Comparison of ENCODE assay signal across 17 cellular contexts in genomic region chr20:31475472-31476312, GRCh38. TPM values are rescaled to one million over a fixed set of nuclear protein-coding genes. Genes with fewer than 3 reads are reported as not detected.
A peak's percentile ranks its signal among the peaks of the same experiment; 100 is the strongest.
DNase-seq lines count a peak whose midpoint lies in the region; ATAC-seq and TF ChIP-seq lines count a peak whose summit lies in the region.
"Had no signal": no experiment of that assay in that cellular context is flagged by ENCODE, and none has a peak within 500 bp of the region (broad histone marks: within the 10 kb centered on the region; RNA-seq: fewer than 3 reads in every experiment).

No MANE protein-coding gene starts in this region.

- intact Hi-C loops in Calu3 (cut with micrococcal nuclease; ENCODE audit: unreplicated experiment), result no loop called here
- intact Hi-C loops in ascending aorta (cut with DNase I), result loop anchor here (1.0 kb wide), 1 partner anchor 22 kb away; no protein-coding TSS in a partner anchor
- intact Hi-C loops in sigmoid colon (cut with DNase I), result no loop called here

- H3K36me3 ChIP-seq in ascending aorta (no peaks in the 10 kb centered on the region), sigmoid colon (no peaks in the 10 kb centered on the region)
- H3K36me3 ChIP-seq: BLaER1 had no signal

- H3K9me3 ChIP-seq in ascending aorta (no peaks in the 10 kb centered on the region), sigmoid colon (no peaks in the 10 kb centered on the region)

- no TSS peak for BruUV-seq in Calu3 (replicated peaks; lab: Mats Ljungman, UMichigan)

- H3K9me3 Mint-ChIP-seq in Calu3 (ENCODE audit: low read depth, unreplicated experiment), result no peaks in the 10 kb centered on the region
- no peaks in the 10 kb centered on the region for H3K9me3 Mint-ChIP-seq in osteocyte (ENCODE audit: unreplicated experiment)
- H3K9me3 Mint-ChIP-seq: activated CD4-positive, alpha-beta memory T cell treated with anti-CD3 and anti-CD28 coated beads, Interleukin-2, amount 10 ng/mL, durations not matched to agents 7 days and 5 days; natural killer cell treated with Interleukin-12 subunit alpha and Interleukin-12 subunit beta and Interleukin-15 and Interleukin-18, amount 100 ng/mL, for 72 hours had no signal

- no peak for TF ChIP-seq CTCF in Calu3 (IDR thresholded peaks at IDR 0.05; ENCODE audit: unreplicated experiment)
- no peak for TF ChIP-seq CTCF in ascending aorta (IDR thresholded peaks at IDR 0.05)
- TF ChIP-seq CTCF in sigmoid colon (IDR thresholded peaks at IDR 0.05), result no peak
- no peak for TF ChIP-seq CTCF in osteocyte (IDR thresholded peaks at IDR 0.05)

- H3K4me1 Mint-ChIP-seq in Calu3 (ENCODE audit: low read depth, unreplicated experiment) (no peaks in the 10 kb centered on the region), osteocyte (ENCODE audit: unreplicated experiment) (no peaks in the 10 kb centered on the region)
- H3K4me1 Mint-ChIP-seq: activated CD4-positive, alpha-beta memory T cell treated with anti-CD3 and anti-CD28 coated beads, Interleukin-2, amount 10 ng/mL, durations not matched to agents 7 days and 5 days had no signal

- H3K27ac Mint-ChIP-seq in Calu3 (ENCODE audit: unreplicated experiment) (no peak overlapping the region), osteocyte (ENCODE audit: unreplicated experiment) (no peak overlapping the region)
- H3K27ac Mint-ChIP-seq: activated CD4-positive, alpha-beta memory T cell treated with anti-CD3 and anti-CD28 coated beads, Interleukin-2, amount 10 ng/mL, durations not matched to agents 7 days and 5 days; IgD-negative memory B cell; natural killer cell treated with Interleukin-12 subunit alpha and Interleukin-12 subunit beta and Interleukin-15 and Interleukin-18, amount 100 ng/mL, for 72 hours had no signal

- no peaks in the 10 kb centered on the region for H3K36me3 Mint-ChIP-seq in Calu3 (ENCODE audit: insufficient read depth, unreplicated experiment)
- no peaks in the 10 kb centered on the region for H3K36me3 Mint-ChIP-seq in osteocyte (ENCODE audit: unreplicated experiment)
- H3K36me3 Mint-ChIP-seq: natural killer cell treated with Interleukin-12 subunit alpha and Interleukin-12 subunit beta and Interleukin-15 and Interleukin-18, amount 100 ng/mL, for 72 hours had no signal

- H3K27me3 ChIP-seq in ascending aorta (no peaks in the 10 kb centered on the region), sigmoid colon (peaks cover 10 to 35% (median 19%) of the 10 kb centered on the region in 3 donors)

- H3K4me1 ChIP-seq in ascending aorta (peaks cover 0 to 2% of the 10 kb centered on the region in 2 donors), sigmoid colon (peaks cover 0 to 15% (median 11%) of the 10 kb centered on the region in 4 donors)
- H3K4me1 ChIP-seq: BLaER1 had no signal

- no peak for TF ChIP-seq EP300 in sigmoid colon (IDR thresholded peaks at IDR 0.05)

- 5 to 8% methylated on average over 29 of the region's 29 CpGs for WGBS in sigmoid colon, 2 donors

- peak overlapping the region; percentile 62 to 82 for H3K4me3 ChIP-seq in ascending aorta
- peak overlapping the region; percentile 54 for H3K4me3 ChIP-seq in iPS-11a (ENCODE audit: low read depth, low read length)
- H3K4me3 ChIP-seq in sigmoid colon, result peak overlapping the region; percentile 35 to 56 (median 50)
- H3K4me3 ChIP-seq: BLaER1 had no signal

- H3K4me3 Mint-ChIP-seq in Calu3 (ENCODE audit: low read depth, unreplicated experiment) (peak overlapping the region; percentile 32), osteocyte (ENCODE audit: unreplicated experiment) (no peak overlapping the region)
- H3K4me3 Mint-ChIP-seq: activated CD4-positive, alpha-beta memory T cell treated with anti-CD3 and anti-CD28 coated beads, Interleukin-2, amount 10 ng/mL, durations not matched to agents 7 days and 5 days; natural killer cell treated with Interleukin-12 subunit alpha and Interleukin-12 subunit beta and Interleukin-15 and Interleukin-18, amount 100 ng/mL, for 72 hours had no signal

- peak overlapping the region; percentile 79 to 82 for H3K27ac ChIP-seq in ascending aorta
- peak overlapping the region; percentile 67 to 79 (median 71) for H3K27ac ChIP-seq in sigmoid colon
- H3K27ac ChIP-seq: BLaER1 had no signal

- TF ChIP-seq POLR2A in sigmoid colon (IDR thresholded peaks at IDR 0.05), result no peak

- DNase-seq in Calu3 (no peak), ascending aorta (ENCODE audit: low spot score in 2 of 2) (no peak), sigmoid colon (no peak), DMS79 treated with DMSO at 0.1 percent for 48 hours (lab: John Stamatoyannopoulos, UW) (no peak), osteocyte (ENCODE audit: extremely low spot score, unreplicated experiment) (no peak), cerebellar cortex (ENCODE audit: low spot score) (no peak)
- DNase-seq: activated CD4-positive, alpha-beta memory T cell treated with anti-CD3 and anti-CD28 coated beads, Interleukin-2, amount 10 ng/mL, durations not matched to agents 7 days and 5 days; activated naive CD4-positive, alpha-beta T cell treated with anti-CD3 and anti-CD28 coated beads, Interleukin-2, amount 50 U/mL, for 16 hours; NCI-H1694 treated with DMSO at 0.1 percent for 48 hours; stimulated activated CD4-positive, alpha-beta T cell treated with anti-CD3 and anti-CD28 coated beads, Interleukin-2, amount 100 ng/mL, for 48 hours had no signal

- no peak for ATAC-seq in GM19455 (IDR thresholded peaks at IDR 0.05; ENCODE audit: unreplicated experiment)

- H3K27me3 Mint-ChIP-seq in Calu3 (ENCODE audit: unreplicated experiment), result peaks cover 76% of the 10 kb centered on the region
- peaks cover 10% of the 10 kb centered on the region for H3K27me3 Mint-ChIP-seq in osteocyte (ENCODE audit: unreplicated experiment)

- CTCF ChIA-PET in Calu3 (lab: Charles Lee), result interaction anchor here (0.6 to 3.7 kb wide), 2 partner anchors 28 to 492 kb away, joined by 3 to 17 read pairs; partner anchors contain the start of gene XKR7

RNA-seq across cellular contexts. Expression of gene REM1, which starts 0.6 kb away (rescaled TPM):
- total RNA-seq in Calu3 (2022) (not detected in 2 replicates), ascending aorta (31.0 TPM), sigmoid colon (1 to 10 TPM; 3.8 to 9.3 (median 5.5) TPM), osteocyte (not detected in 2 replicates)
- polyA plus RNA-seq in sigmoid colon, result 1 to 10 TPM in 2 of 3 donors, under 1 TPM in 1; 0.46 to 1.2 (median 1.2) TPM
- total RNA-seq: activated CD4-positive, alpha-beta memory T cell treated with anti-CD3 and anti-CD28 coated beads, Interleukin-2, amount 10 ng/mL, durations not matched to agents 7 days and 5 days; natural killer cell treated with Interleukin-12 subunit alpha and Interleukin-12 subunit beta and Interleukin-15 and Interleukin-18, amount 100 ng/mL, for 72 hours; T-helper 1 cell treated with Interleukin-12 subunit alpha and Interleukin-12 subunit beta and Interleukin-4 antibody, amounts not matched to agents 30 ng/mL and 1 ng/mL, for 36 hours had no signal
- polyA plus RNA-seq: IgD-negative memory B cell had no signal

RNA-seq across cellular contexts. Expression of gene DEFB124, which starts 0.8 kb away (rescaled TPM):
- not detected in 2 replicates for total RNA-seq in Calu3 (2022)
- total RNA-seq in ascending aorta, result not detected
- total RNA-seq in sigmoid colon, result not detected
- polyA plus RNA-seq in sigmoid colon, result not detected
- not detected in 2 replicates for total RNA-seq in osteocyte
- total RNA-seq: activated CD4-positive, alpha-beta memory T cell treated with anti-CD3 and anti-CD28 coated beads, Interleukin-2, amount 10 ng/mL, durations not matched to agents 7 days and 5 days; natural killer cell treated with Interleukin-12 subunit alpha and Interleukin-12 subunit beta and Interleukin-15 and Interleukin-18, amount 100 ng/mL, for 72 hours; subcutaneous adipose tissue; T-helper 1 cell treated with Interleukin-12 subunit alpha and Interleukin-12 subunit beta and Interleukin-4 antibody, amounts not matched to agents 30 ng/mL and 1 ng/mL, for 36 hours had no signal
- polyA plus RNA-seq: IgD-negative memory B cell had no signal

RNA-seq across cellular contexts. Expression of gene DEFB123, which starts 35.3 kb away (rescaled TPM):
- not detected in 2 replicates for total RNA-seq in Calu3 (2022)
- total RNA-seq in ascending aorta, result not detected
- total RNA-seq in sigmoid colon, result not detected
- polyA plus RNA-seq in sigmoid colon, result not detected
- total RNA-seq in osteocyte, result not detected in 2 replicates
- total RNA-seq: activated CD4-positive, alpha-beta memory T cell treated with anti-CD3 and anti-CD28 coated beads, Interleukin-2, amount 10 ng/mL, durations not matched to agents 7 days and 5 days; natural killer cell treated with Interleukin-12 subunit alpha and Interleukin-12 subunit beta and Interleukin-15 and Interleukin-18, amount 100 ng/mL, for 72 hours; subcutaneous adipose tissue; T-helper 1 cell treated with Interleukin-12 subunit alpha and Interleukin-12 subunit beta and Interleukin-4 antibody, amounts not matched to agents 30 ng/mL and 1 ng/mL, for 36 hours had no signal
- polyA plus RNA-seq: IgD-negative memory B cell had no signal

RNA-seq across cellular contexts. Expression of gene HM13, which starts 38.5 kb away (rescaled TPM):
- total RNA-seq in Calu3 (2022), result 342 and 378 TPM in 2 replicates
- total RNA-seq in ascending aorta, result 84.9 TPM
- 10 to 100 TPM; 34.8 to 64.3 (median 38.4) TPM for total RNA-seq in sigmoid colon
- 100 to 1,000 TPM in 2 of 3 donors, 10 to 100 TPM in 1; 62.5 to 304 (median 188) TPM for polyA plus RNA-seq in sigmoid colon
- total RNA-seq in osteocyte, result 173 and 203 TPM in 2 replicates
